ENCODE assay signal across 26 cellular contexts in genomic region chr18:13061630-13062189, GRCh38.
"Had no signal": no experiment of that assay in that cellular context is flagged by ENCODE, and none has a peak within 500 bp of the region (broad histone marks: within the 10 kb centered on the region; RNA-seq: fewer than 3 reads in every experiment).

No MANE protein-coding gene starts in this region.

- ATAC-seq: left lung; lower lobe of right lung; natural killer cell; pancreas; sciatic nerve; stimulated activated memory B cell treated with anti-CD40 and anti-IgM and Interleukin-4, amounts not matched to agents 10 μg/mL and 1 μg/mL and 100 μg/mL, for 72 hours; stimulated activated naive CD8-positive, alpha-beta T cell treated with anti-CD3 and anti-CD28 coated beads, Interleukin-15, Interleukin-2, amounts not matched to agents 100 U/mL and 50 U/mL, for 24 hours had no signal

- H3K9me3 ChIP-seq: colonic mucosa, esophagus squamous epithelium, left lung, lower lobe of right lung, pancreas, thoracic aorta, tibial nerve, upper lobe of left lung, uterus had no signal

- H3K36me3 ChIP-seq: uterus had no signal

- H3K27me3 Mint-ChIP-seq: central memory CD8-positive, alpha-beta T cell; dendritic cell treated with granulocyte-macrophage colony-stimulating factor and Interleukin-4, amounts not matched to agents 40 ng/mL and 50 ng/mL, for 4 days; stimulated activated memory B cell treated with anti-CD40 and anti-IgM and Interleukin-4, amounts not matched to agents 10 μg/mL and 1 μg/mL and 100 μg/mL, for 72 hours had no signal

- H3K4me1 ChIP-seq: colonic mucosa, esophagus squamous epithelium, left lung, lower lobe of right lung, pancreas, tibial nerve, upper lobe of left lung, uterus had no signal

- H3K27ac Mint-ChIP-seq: dendritic cell treated with granulocyte-macrophage colony-stimulating factor and Interleukin-4, amounts not matched to agents 40 ng/mL and 50 ng/mL, for 4 days; natural killer cell; stimulated activated memory B cell treated with anti-CD40 and anti-IgM and Interleukin-4, amounts not matched to agents 10 μg/mL and 1 μg/mL and 100 μg/mL, for 72 hours had no signal

- H3K4me2 ChIP-seq: smooth muscle cell had no signal

- H3K4me3 Mint-ChIP-seq: central memory CD8-positive, alpha-beta T cell; dendritic cell treated with granulocyte-macrophage colony-stimulating factor and Interleukin-4, amounts not matched to agents 40 ng/mL and 50 ng/mL, for 4 days; natural killer cell; stimulated activated memory B cell treated with anti-CD40 and anti-IgM and Interleukin-4, amounts not matched to agents 10 μg/mL and 1 μg/mL and 100 μg/mL, for 72 hours had no signal

- DNase-seq: colonic mucosa; effector CD8-positive, alpha-beta T cell; erythroblast; esophagus squamous epithelium; foreskin melanocyte; glutamatergic neuron; kidney; left lung; lower lobe of right lung; natural killer cell; occipital lobe; pancreas; retina; stimulated activated CD4-positive, alpha-beta T cell treated with anti-CD3 and anti-CD28 coated beads, Interleukin-12 subunit alpha, Interleukin-12 subunit beta, amount 100 ng/mL, for 4 hours; stimulated activated CD4-positive, alpha-beta T cell treated with anti-CD3 and anti-CD28 coated beads, Interleukin-1b, Interleukin-23, amount 100 ng/mL, for 48 hours; stimulated activated CD4-positive, alpha-beta T cell treated with anti-CD3 and anti-CD28 coated beads, Interleukin-4, amount 100 ng/mL, for 24 hours; stimulated activated naive CD8-positive, alpha-beta T cell treated with anti-CD3 and anti-CD28 coated beads, Interleukin-15, Interleukin-2, amounts not matched to agents 100 U/mL and 50 U/mL, for 24 hours; upper lobe of left lung; uterus had no signal

- H3K9me3 Mint-ChIP-seq: central memory CD8-positive, alpha-beta T cell; dendritic cell treated with granulocyte-macrophage colony-stimulating factor and Interleukin-4, amounts not matched to agents 40 ng/mL and 50 ng/mL, for 4 days; natural killer cell had no signal

- H3K4me3 ChIP-seq: colonic mucosa, esophagus squamous epithelium, left lung, lower lobe of right lung, pancreas, smooth muscle cell, thoracic aorta, tibial nerve, upper lobe of left lung, uterus had no signal

- H3K27ac ChIP-seq: colonic mucosa, esophagus squamous epithelium, left lung, lower lobe of right lung, pancreas, thoracic aorta, tibial nerve, upper lobe of left lung, uterus had no signal

- H3K27me3 ChIP-seq: colonic mucosa, esophagus squamous epithelium, left lung, pancreas, tibial nerve, upper lobe of left lung, uterus had no signal
